Comparison of ENCODE assay signal across 9 cellular contexts in genomic region chr20:3847419-3847940, GRCh38. TPM values are rescaled to one million over a fixed set of nuclear protein-coding genes. Genes with fewer than 3 reads are reported as not detected.
DNase-seq lines count a peak whose midpoint lies in the region; ATAC-seq, FAIRE-seq and TF ChIP-seq lines count a peak whose summit lies in the region.
"Had no signal": no experiment of that assay in that cellular context is flagged by ENCODE, and none has a peak within 500 bp of the region (broad histone marks: within the 10 kb centered on the region; RNA-seq: fewer than 3 reads in every experiment).

No MANE protein-coding gene starts in this region.

- peaks cover 4% of the 10 kb centered on the region; the same call in 1 of the 2 replicates for H3K4me1 ChIP-seq in iPS-20b (ENCODE audit: insufficient read depth, low read length)
- peaks cover 10 to 45% (median 38%) of the 10 kb centered on the region in 4 donors for H3K4me1 ChIP-seq in stomach

- H3K27ac ChIP-seq in iPS-20b (ENCODE audit: low read length) (no peak overlapping the region), stomach (peak overlapping the region; percentile 94 to 95 (median 94))

- TF ChIP-seq EP300 in stomach (IDR thresholded peaks at IDR 0.05): no peak

- intact Hi-C loops in stomach (cut with DNase I; ENCODE audit: low total_unique reads): no loop called here

- H3K9ac ChIP-seq in iPS-20b (ENCODE audit: low read depth, low read length): peak overlapping the region; percentile 70; the same call in 1 of the 2 replicates

- H3K36me3 Mint-ChIP-seq in activated naive CD8-positive, alpha-beta T cell: no peaks in the 10 kb centered on the region

- H3K4me3 Mint-ChIP-seq in activated naive CD8-positive, alpha-beta T cell: peak overlapping the region; percentile 89

- H3K4me1 Mint-ChIP-seq in activated naive CD8-positive, alpha-beta T cell (ENCODE audit: low read depth): peaks cover 19% of the 10 kb centered on the region

- no peak for ATAC-seq in GM21786 (IDR thresholded peaks at IDR 0.05; ENCODE audit: unreplicated experiment)

- H3K9me3 ChIP-seq in iPS-20b (ENCODE audit: insufficient read depth, low read depth, low read length) (no peaks in the 10 kb centered on the region), stomach (no peaks in the 10 kb centered on the region)

- peak; percentile 9 for DNase-seq in activated CD4-positive, alpha-beta T cell treated with anti-CD3 and anti-CD28 coated beads for 48 hours
- no peak for DNase-seq in activated CD4-positive, alpha-beta T cell treated with anti-CD3 and anti-CD28 coated beads, Interleukin-2, amount 50 U/mL, for 1 hour
- no peak for DNase-seq in stomach
- DNase-seq in NCI-H2029 (lab: John Stamatoyannopoulos, UW): no peak
- no peak for DNase-seq in frontal cortex (ENCODE audit: low spot score in 2 of 2)

- TF ChIP-seq CTCF in stomach (IDR thresholded peaks at IDR 0.05): no peak

- H3K27me3 ChIP-seq in iPS-20b (ENCODE audit: insufficient read depth, low read length): no peaks in the 10 kb centered on the region
- H3K27me3 ChIP-seq in stomach: no peaks in the 10 kb centered on the region

- H3K27ac Mint-ChIP-seq in activated naive CD8-positive, alpha-beta T cell: peak overlapping the region; percentile 75

- 16 to 19% (median 17%) methylated on average over 7 to 8 of the region's 8 CpGs for WGBS in stomach, 5 donors

- H3K4me3 ChIP-seq in iPS-20b (ENCODE audit: low read length) (peak overlapping the region; percentile 73), stomach (peak overlapping the region; percentile 78 to 94 (median 90))

- FAIRE-seq in frontal cortex (lab: Jason Lieb, UNC): no peak
- FAIRE-seq: G401.6 had no signal

- no peaks in the 10 kb centered on the region for H3K9me3 Mint-ChIP-seq in activated naive CD8-positive, alpha-beta T cell (ENCODE audit: low read depth)

- no peak for TF ChIP-seq POLR2A in stomach (IDR thresholded peaks at IDR 0.05)

- no peaks in the 10 kb centered on the region for H3K27me3 Mint-ChIP-seq in activated naive CD8-positive, alpha-beta T cell

- no peaks in the 10 kb centered on the region for H3K36me3 ChIP-seq in iPS-20b (ENCODE audit: insufficient read depth, low read depth, low read length)
- peaks cover 0 to 3% (median 0%) of the 10 kb centered on the region in 4 donors for H3K36me3 ChIP-seq in stomach

RNA-seq across cellular contexts. Expression of gene MAVS, which starts 0.8 kb away (rescaled TPM):
- 10 to 100 TPM; 26.6 to 50.4 (median 37.1) TPM for total RNA-seq in stomach
- polyA plus RNA-seq in stomach: 10 to 100 TPM in 1 of 3 donors, 1 to 10 TPM in 2; 6.3 to 15.1 (median 9.2) TPM
- total RNA-seq in frontal cortex: 6.9 TPM

RNA-seq across cellular contexts. Expression of gene AP5S1, which starts 27.1 kb away (rescaled TPM):
- total RNA-seq in stomach (10 to 100 TPM in 1 of 5 donors, 1 to 10 TPM in 4; 1.8 to 14.8 (median 4.2) TPM), frontal cortex (4.1 TPM)
- polyA plus RNA-seq in stomach: 10 to 100 TPM in 1 of 3 donors, 1 to 10 TPM in 2; 6.1 to 10.4 (median 7.9) TPM

RNA-seq across cellular contexts. Expression of gene PANK2, which starts 41.7 kb away (rescaled TPM):
- 10 to 100 TPM in 4 of 5 donors, 1 to 10 TPM in 1; 8.8 to 68.4 (median 39.0) TPM for total RNA-seq in stomach
- 10 to 100 TPM; 19.3 to 28.5 (median 25.1) TPM for polyA plus RNA-seq in stomach
- 62.0 TPM for total RNA-seq in frontal cortex

RNA-seq across cellular contexts. Expression of gene CDC25B, which starts 51.4 kb away (rescaled TPM):
- total RNA-seq in stomach (10 to 100 TPM in 4 of 5 donors, 1 to 10 TPM in 1; 9.4 to 56.5 (median 32.6) TPM), frontal cortex (6.1 TPM)
- 10 to 100 TPM; 18.0 to 23.1 (median 22.6) TPM for polyA plus RNA-seq in stomach
